In the genomic region with DNA sequence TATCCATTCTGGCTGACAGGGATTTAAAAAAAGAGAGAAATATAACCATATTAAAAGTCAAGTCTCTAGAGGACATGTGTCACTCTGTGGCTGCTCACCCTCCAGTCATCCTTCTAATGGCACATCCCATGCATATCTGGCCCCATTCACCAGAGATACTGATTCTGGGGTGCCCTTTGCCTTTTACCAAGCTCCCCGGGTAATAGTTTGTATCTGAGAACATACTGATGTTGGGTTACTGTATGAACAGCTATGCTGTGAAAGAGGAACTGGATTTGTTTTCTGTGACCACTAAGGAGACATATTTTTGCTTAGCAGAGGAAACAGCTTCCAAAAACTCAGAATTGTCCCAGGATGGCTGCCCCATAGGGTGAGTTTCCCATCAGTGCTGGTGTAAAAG, we compare ENCODE assay signal across 29 cellular contexts. TPM values are rescaled to one million over a fixed set of nuclear protein-coding genes. Genes with fewer than 3 reads are reported as not detected.
DNase-seq lines count a peak whose midpoint lies in the region; TF ChIP-seq lines count a peak whose summit lies in the region.
"Had no signal": no experiment of that assay in that cellular context is flagged by ENCODE, and none has a peak within 500 bp of the region (broad histone marks: within the 10 kb centered on the region; RNA-seq: fewer than 3 reads in every experiment).

No MANE protein-coding gene starts in this region.

- H3K36me3 Mint-ChIP-seq in dendritic cell treated with granulocyte-macrophage colony-stimulating factor and Interleukin-4, amounts not matched to agents 40 ng/mL and 50 ng/mL, for 4 days (ENCODE audit: low read depth) = peaks cover 4% of the 10 kb centered on the region

- no peak for TF ChIP-seq CTCF in NB4 (IDR thresholded peaks at IDR 0.05; ENCODE audit: low read depth, low read length)

- H3K4me3 Mint-ChIP-seq in dendritic cell treated with granulocyte-macrophage colony-stimulating factor and Interleukin-4, amounts not matched to agents 40 ng/mL and 50 ng/mL, for 4 days = no peak overlapping the region
- H3K4me3 Mint-ChIP-seq: activated CD4-positive, alpha-beta T cell treated with anti-CD3 and anti-CD28 coated beads, Interleukin-2, amount 10 ng/mL, durations not matched to agents 7 days and 5 days; activated T-cell treated with anti-CD3 and anti-CD28 coated beads, Interleukin-2, amount 50 U/mL, for 24 hours; CD4-positive, alpha-beta memory T cell; T-helper 2 cell treated with Interferon-gamma antibody and Interleukin-4, amounts not matched to agents 5 μg/mL and 100 μg/mL, for 36 hours had no signal

- no peak overlapping the region for H3K4me3 ChIP-seq in NB4 (ENCODE audit: low read depth, low read length)
- H3K4me3 ChIP-seq: esophagus muscularis mucosa, prostate gland, sigmoid colon, testis had no signal

- TF ChIP-seq POLR2A in NB4 (IDR thresholded peaks at IDR 0.05; ENCODE audit: extremely low read depth, insufficient read length) = no peak

- intact Hi-C loops in dendritic cell treated with granulocyte-macrophage colony-stimulating factor and Interleukin-4, amounts not matched to agents 40 ng/mL and 50 ng/mL, for 4 days (cut with micrococcal nuclease) = no loop called here

- no peaks in the 10 kb centered on the region for H3K9me3 Mint-ChIP-seq in dendritic cell treated with granulocyte-macrophage colony-stimulating factor and Interleukin-4, amounts not matched to agents 40 ng/mL and 50 ng/mL, for 4 days
- H3K9me3 Mint-ChIP-seq: activated CD4-positive, alpha-beta T cell treated with anti-CD3 and anti-CD28 coated beads, Interleukin-2, amount 10 ng/mL, durations not matched to agents 7 days and 5 days; activated T-cell treated with anti-CD3 and anti-CD28 coated beads, Interleukin-2, amount 50 U/mL, for 24 hours; CD4-positive, alpha-beta memory T cell; T-helper 2 cell treated with Interferon-gamma antibody and Interleukin-4, amounts not matched to agents 5 μg/mL and 100 μg/mL, for 36 hours had no signal

- peak overlapping the region; percentile 84 for H3K27ac Mint-ChIP-seq in dendritic cell treated with granulocyte-macrophage colony-stimulating factor and Interleukin-4, amounts not matched to agents 40 ng/mL and 50 ng/mL, for 4 days
- H3K27ac Mint-ChIP-seq: activated CD4-positive, alpha-beta T cell treated with anti-CD3 and anti-CD28 coated beads, Interleukin-2, amount 10 ng/mL, durations not matched to agents 7 days and 5 days; activated T-cell treated with anti-CD3 and anti-CD28 coated beads, Interleukin-2, amount 50 U/mL, for 24 hours; CD4-positive, alpha-beta memory T cell; T-helper 2 cell treated with Interferon-gamma antibody and Interleukin-4, amounts not matched to agents 5 μg/mL and 100 μg/mL, for 36 hours had no signal

- H3K27me3 Mint-ChIP-seq in dendritic cell treated with granulocyte-macrophage colony-stimulating factor and Interleukin-4, amounts not matched to agents 40 ng/mL and 50 ng/mL, for 4 days = no peaks in the 10 kb centered on the region
- H3K27me3 Mint-ChIP-seq: activated CD4-positive, alpha-beta T cell treated with anti-CD3 and anti-CD28 coated beads, Interleukin-2, amount 10 ng/mL, durations not matched to agents 7 days and 5 days; CD4-positive, alpha-beta memory T cell had no signal

- peaks cover 42% of the 10 kb centered on the region for H3K4me1 Mint-ChIP-seq in dendritic cell treated with granulocyte-macrophage colony-stimulating factor and Interleukin-4, amounts not matched to agents 40 ng/mL and 50 ng/mL, for 4 days (ENCODE audit: low read depth)
- H3K4me1 Mint-ChIP-seq: activated CD4-positive, alpha-beta T cell treated with anti-CD3 and anti-CD28 coated beads, Interleukin-2, amount 10 ng/mL, durations not matched to agents 7 days and 5 days; CD4-positive, alpha-beta memory T cell had no signal

- DNase-seq in SKM-1 (lab: John Stamatoyannopoulos, UW; ENCODE audit: unreplicated experiment) (peak; percentile 4), SKM-1 treated with dmso at 0.1 percent for 144 hours (lab: John Stamatoyannopoulos, UW; ENCODE audit: unreplicated experiment) (no peak), NB4 (ENCODE audit: low read depth) (peak; percentile 32), iPS-NIHi7 (ENCODE audit: extremely low spot score) (no peak), mesenteric fat pad (ENCODE audit: low spot score) (no peak), NCI-H2029 (lab: John Stamatoyannopoulos, UW) (no peak)
- DNase-seq in activated CD4-positive, alpha-beta T cell treated with anti-CD3 and anti-CD28 coated beads for 1 hour = no peak
- DNase-seq: activated CD4-positive, alpha-beta T cell treated with anti-CD3 and anti-CD28 coated beads, Interleukin-2, amount 10 ng/mL, durations not matched to agents 7 days and 5 days; activated gamma-delta T cell treated with Interleukin-2 at 50 U/mL for 16 hours; activated T-cell treated with anti-CD3 and anti-CD28 coated beads, Interleukin-2, amount 50 U/mL, for 24 hours; CD4-positive, alpha-beta memory T cell; central memory CD4-positive, alpha-beta T cell; foreskin keratinocyte; H7; left colon; mammary epithelial cell; MM.1S; NCI-H1694 treated with DMSO at 0.1 percent for 48 hours; NCI-H2171; NCI-H524; nucleus accumbens; sigmoid colon; SK-N-SH; stimulated activated naive CD4-positive, alpha-beta T cell treated with Interleukin-2 at 50 U/mL for 16 hours; testis had no signal

RNA-seq across cellular contexts. Expression of gene SAT1, which starts 56.0 kb away (rescaled TPM):
- total RNA-seq in mesenteric fat pad = 859 TPM

Comparison
In these comparisons a context has a peak if more than half of its experiments do, and no peak if none do; other contexts are left out.
1. DNase-seq: peak in SKM-1 (single experiment) and NB4 (single experiment); none in SKM-1 treated with dmso at 0.1 percent for 144 hours (single experiment), activated CD4-positive, alpha-beta T cell treated with anti-CD3 and anti-CD28 coated beads for 1 hour (single experiment), iPS-NIHi7 (single experiment), mesenteric fat pad (single experiment) and NCI-H2029 (single experiment).